ENCODE assay signal across 30 cellular contexts in the genomic region with DNA sequence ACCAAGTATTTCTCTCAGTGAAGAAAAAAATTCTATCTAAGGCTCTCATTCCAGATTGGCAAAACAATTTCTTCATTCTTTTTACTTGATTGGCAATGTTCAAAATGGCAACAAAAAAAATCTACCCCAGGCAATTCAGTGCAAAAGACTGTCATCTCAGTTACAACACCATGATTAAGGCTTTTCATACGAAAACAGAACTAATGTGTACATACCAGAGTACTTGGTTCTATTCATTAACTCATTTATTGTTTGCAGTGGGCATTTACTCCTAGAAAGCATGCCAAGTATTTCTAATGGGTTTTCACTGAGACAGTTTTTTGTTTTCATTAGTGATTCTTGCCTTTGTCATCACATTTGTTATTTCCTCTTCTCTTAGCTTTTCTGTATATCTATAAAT. TPM values are rescaled to one million over a fixed set of nuclear protein-coding genes. Genes with fewer than 3 reads are reported as not detected.
"Had no signal": no experiment of that assay in that cellular context is flagged by ENCODE, and none has a peak within 500 bp of the region (broad histone marks: within the 10 kb centered on the region; RNA-seq: fewer than 3 reads in every experiment).

No MANE protein-coding gene starts in this region.

- DNase-seq: activated B cell treated with CpG ODN at 0.5 μM for 24 hours; activated CD4-positive, alpha-beta T cell treated with anti-CD3 and anti-CD28 coated beads for 1 hour; activated CD4-positive, alpha-beta T cell treated with anti-CD3 and anti-CD28 coated beads, Interleukin-2, amount 10 ng/mL, durations not matched to agents 24 days and 14 days; activated CD4-positive, alpha-beta T cell treated with anti-CD3 and anti-CD28 coated beads, Interleukin-2, amount 50 U/mL, for 48 hours; activated CD8-positive, alpha-beta memory T cell treated with anti-CD3 and anti-CD28 coated beads, Interleukin-2, amount 10 ng/mL, durations not matched to agents 7 days and 5 days; activated gamma-delta T cell; activated naive CD4-positive, alpha-beta T cell treated with anti-CD3 and anti-CD28 coated beads for 36 hours; activated T-cell treated with anti-CD3 and anti-CD28 coated beads, Interleukin-2, amount 50 U/mL, for 24 hours; amygdala; KG1; NCI-H1048; NCI-H1417 treated with DMSO at 0.1 percent for 48 hours; NCI-H187 treated with DMSO at 0.1 percent for 48 hours; NCI-H2081 treated with DMSO at 0.1 percent for 48 hours; NCI-H2171; NCI-H2227 treated with DMSO at 0.1 percent for 48 hours; NCI-H526; NCI-H82; RPMI8226; T-cell; T-helper 2 cell; T1000 had no signal

- ATAC-seq: activated CD8-positive, alpha-beta memory T cell treated with anti-CD3 and anti-CD28 coated beads, Interleukin-2, amount 10 ng/mL, durations not matched to agents 7 days and 5 days; Panc1; Right ventricle myocardium inferior; T-cell had no signal

- H3K4me3 ChIP-seq: cardiac muscle cell, SK-N-MC had no signal

- H3K27me3 ChIP-seq: cardiac muscle cell had no signal

- H3K27ac ChIP-seq: cardiac muscle cell, SK-N-MC had no signal

RNA-seq across cellular contexts. Expression of gene DBX2, which starts 33.0 kb away (rescaled TPM):
- total RNA-seq: activated B cell treated with CpG ODN at 0.5 μM for 24 hours; activated CD4-positive, alpha-beta T cell treated with anti-CD3 and anti-CD28 coated beads, Interleukin-2, amount 10 ng/mL, durations not matched to agents 24 days and 14 days; activated CD8-positive, alpha-beta memory T cell treated with anti-CD3 and anti-CD28 coated beads, Interleukin-2, amount 10 ng/mL, durations not matched to agents 7 days and 5 days; activated naive CD4-positive, alpha-beta T cell treated with anti-CD3 and anti-CD28 coated beads for 36 hours; astrocyte; cardiac muscle cell; LHCN-M2; M059J; NCI-H460; T-cell had no signal
- polyA plus RNA-seq: cardiac muscle cell had no signal
